23 cellular contexts compared by ENCODE assay signal in genomic region chr14:96279564-96279963, GRCh38. TPM values are rescaled to one million over a fixed set of nuclear protein-coding genes. Genes with fewer than 3 reads are reported as not detected.
A peak's percentile ranks its signal among the peaks of the same experiment; 100 is the strongest.
DNase-seq lines count a peak whose midpoint lies in the region; TF ChIP-seq lines count a peak whose summit lies in the region.
"Had no signal": no experiment of that assay in that cellular context is flagged by ENCODE, and none has a peak within 500 bp of the region (broad histone marks: within the 10 kb centered on the region; RNA-seq: fewer than 3 reads in every experiment).

No MANE protein-coding gene starts in this region.

- no peaks in the 10 kb centered on the region for H3K27me3 ChIP-seq in vagina
- H3K27me3 ChIP-seq: BLaER1 had no signal

- peak overlapping the region; percentile 93 for H3K27ac Mint-ChIP-seq in mesothelial cell of epicardium
- H3K27ac Mint-ChIP-seq: CD4-positive, alpha-beta T cell; GM23338 had no signal

- H3K36me3 ChIP-seq in vagina: no peaks in the 10 kb centered on the region
- H3K36me3 ChIP-seq: HAP-1 had no signal

- DNase-seq in EH (ENCODE audit: low read depth): peak; percentile 78
- peak; percentile 32 for DNase-seq in astrocyte of the hippocampus (ENCODE audit: low read depth, low spot score)
- peak in 1 of 2 experiments; percentile 58 for DNase-seq in mesothelial cell of epicardium (ENCODE audit: low spot score in 2 of 2, unreplicated experiment in 2 of 2)
- no peak for DNase-seq in vagina (ENCODE audit: extremely low spot score in 2 of 2)
- no peak for DNase-seq in medulla oblongata (ENCODE audit: extremely low spot score)
- no peak for DNase-seq in SK-N-DZ (ENCODE audit: low spot score)
- no peak for DNase-seq in activated T-cell treated with anti-CD3 and anti-CD28 coated beads, Interleukin-2, amount 50 U/mL, for 48 hours
- DNase-seq: CD4-positive, alpha-beta T cell; COR-L47; DND-41; GDM1; NCI-H1105; NCI-H146; NCI-H2029 treated with DMSO at 0.1 percent for 48 hours; NCI-H2171; NCI-H345; NCI-H524; NCI-H82; SIG-M5 had no signal

- H3K4me1 Mint-ChIP-seq in mesothelial cell of epicardium: peaks cover 54% of the 10 kb centered on the region

- peaks cover 9% of the 10 kb centered on the region for H3K36me3 Mint-ChIP-seq in mesothelial cell of epicardium

- H3K27me3 Mint-ChIP-seq in mesothelial cell of epicardium (ENCODE audit: low read depth): no peaks in the 10 kb centered on the region
- H3K27me3 Mint-ChIP-seq: CD4-positive, alpha-beta T cell; IgD-negative memory B cell had no signal

- no peak for TF ChIP-seq CTCF in mesothelial cell of epicardium (IDR thresholded peaks at IDR 0.05; ENCODE audit: unreplicated experiment)
- no peak for TF ChIP-seq CTCF in vagina (IDR thresholded peaks at IDR 0.05)

- no peak overlapping the region for H3K4me3 Mint-ChIP-seq in mesothelial cell of epicardium
- H3K4me3 Mint-ChIP-seq: CD4-positive, alpha-beta T cell; GM23338; IgD-negative memory B cell had no signal

- peaks cover 7% of the 10 kb centered on the region for H3K9me3 ChIP-seq in vagina
- H3K9me3 ChIP-seq: HAP-1 had no signal

- peaks cover 27% of the 10 kb centered on the region for H3K4me1 ChIP-seq in vagina
- H3K4me1 ChIP-seq: BLaER1, HAP-1 had no signal

- intact Hi-C loops in vagina (cut with DNase I): loop anchor here (10.0 kb wide), 1 partner anchor 275 kb away; no protein-coding TSS in a partner anchor

- H3K9me3 Mint-ChIP-seq in mesothelial cell of epicardium: peaks cover 4% of the 10 kb centered on the region
- H3K9me3 Mint-ChIP-seq: CD4-positive, alpha-beta T cell had no signal

- TF ChIP-seq POLR2A in vagina (IDR thresholded peaks at IDR 0.05): no peak

- no peak overlapping the region for H3K4me3 ChIP-seq in vagina
- H3K4me3 ChIP-seq: BLaER1, GM23338, HAP-1 had no signal

- H3K27ac ChIP-seq in vagina: peak overlapping the region; percentile 61
- H3K27ac ChIP-seq: BLaER1 had no signal

RNA-seq across cellular contexts. Expression of gene BDKRB1, which starts 23.6 kb away (rescaled TPM):
- total RNA-seq in mesothelial cell of epicardium: 10.4 to 12.5 TPM (median 10.9 TPM) in 3 replicates
- 2.5 TPM for total RNA-seq in vagina
- not detected in 2 replicates for polyA plus RNA-seq in SK-N-DZ (2014; cell fraction: cytosol; rRNA removed)
- not detected in 2 replicates for polyA plus RNA-seq in SK-N-DZ (2014; cell fraction: nucleus; rRNA removed)
- total RNA-seq: CD4-positive, alpha-beta T cell; GM23338 had no signal
- polyA plus RNA-seq: GM23338, IgD-negative memory B cell had no signal

Comparison
In these comparisons a context has a peak if more than half of its experiments do, and no peak if none do; other contexts are left out.
1. DNase-seq: peak in EH (single experiment) and astrocyte of the hippocampus (single experiment); none in vagina (0 of 2), medulla oblongata (single experiment), SK-N-DZ (single experiment) and activated T-cell treated with anti-CD3 and anti-CD28 coated beads, Interleukin-2, amount 50 U/mL, for 48 hours (0 of 2).